Comparison of ENCODE assay signal across 18 cellular contexts in the genomic region with DNA sequence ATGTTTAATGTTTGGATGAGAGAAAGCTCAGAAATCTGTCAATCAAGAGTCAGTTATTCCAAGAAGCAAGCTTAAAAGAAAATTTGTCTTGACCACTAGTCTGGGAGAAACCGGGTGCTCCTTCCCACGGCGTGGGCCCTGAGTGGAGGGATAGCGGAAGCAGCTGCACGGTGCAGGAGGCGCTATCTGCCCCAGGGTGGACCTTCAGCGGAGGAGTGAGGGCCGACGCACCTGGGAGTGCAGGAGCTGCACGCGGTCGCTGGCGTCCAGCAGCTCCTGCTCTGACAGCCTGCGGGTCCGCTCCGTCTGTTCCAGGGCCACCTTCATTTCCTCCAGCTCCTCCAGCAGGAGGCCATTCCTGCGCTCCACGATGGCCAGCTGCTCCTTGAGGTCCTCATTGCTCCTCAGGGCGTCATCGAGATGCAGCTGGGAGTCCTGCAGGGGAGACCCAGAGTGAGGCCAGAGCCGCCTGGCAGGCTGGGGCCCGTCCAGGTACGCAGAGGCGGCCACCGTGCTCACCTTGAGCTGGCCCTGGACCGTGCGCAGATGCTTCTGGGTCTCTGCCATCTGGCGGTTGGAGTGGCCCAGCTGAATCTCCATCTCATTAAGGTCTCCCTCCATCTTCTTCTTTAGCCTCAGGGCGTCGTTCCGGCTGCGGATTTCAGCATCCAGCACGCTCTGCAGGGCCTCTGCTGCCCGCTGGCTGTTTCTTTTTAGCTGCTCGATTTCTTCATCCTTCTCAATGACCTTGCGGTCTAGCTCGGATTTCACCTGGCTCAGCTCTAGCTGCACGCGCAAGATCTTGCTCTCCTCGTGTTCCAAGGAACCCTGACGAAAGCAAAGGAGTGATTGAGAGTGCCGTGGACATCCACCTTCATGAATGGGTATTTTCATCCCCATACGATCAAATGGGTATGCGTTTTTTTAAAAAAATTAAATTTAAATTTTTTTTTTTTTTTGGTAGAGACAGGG.
"Had no signal": no experiment of that assay in that cellular context is flagged by ENCODE, and none has a peak within 500 bp of the region (broad histone marks: within the 10 kb centered on the region; RNA-seq: fewer than 3 reads in every experiment).

No MANE protein-coding gene starts in this region.

- H3K27ac Mint-ChIP-seq: natural killer cell; stimulated activated naive B cell treated with anti-CD40 and anti-IgM and Interleukin-4, amounts not matched to agents 10 μg/mL and 1 μg/mL and 100 μg/mL, for 72 hours; stimulated activated naive CD8-positive, alpha-beta T cell treated with anti-CD3 and anti-CD28 coated beads, Interleukin-15, Interleukin-2, amounts not matched to agents 100 ng/mL and 50 ng/mL, for 24 hours had no signal

- H3K27me3 ChIP-seq: pancreas, right lobe of liver, tibial nerve had no signal

- H3K4me1 Mint-ChIP-seq: natural killer cell; stimulated activated naive B cell treated with anti-CD40 and anti-IgM and Interleukin-4, amounts not matched to agents 10 μg/mL and 1 μg/mL and 100 μg/mL, for 72 hours had no signal

- H3K9me3 ChIP-seq: left lung, neutrophil, pancreas, right lobe of liver, thoracic aorta, tibial nerve had no signal

- H3K4me3 Mint-ChIP-seq: effector memory CD8-positive, alpha-beta T cell; natural killer cell; stimulated activated naive B cell treated with anti-CD40 and anti-IgM and Interleukin-4, amounts not matched to agents 10 μg/mL and 1 μg/mL and 100 μg/mL, for 72 hours; stimulated activated naive CD8-positive, alpha-beta T cell treated with anti-CD3 and anti-CD28 coated beads, Interleukin-15, Interleukin-2, amounts not matched to agents 100 ng/mL and 50 ng/mL, for 24 hours had no signal

- H3K36me3 Mint-ChIP-seq: natural killer cell; stimulated activated naive B cell treated with anti-CD40 and anti-IgM and Interleukin-4, amounts not matched to agents 10 μg/mL and 1 μg/mL and 100 μg/mL, for 72 hours had no signal

- H3K36me3 ChIP-seq: left lung, neutrophil, pancreas, right lobe of liver, thoracic aorta, tibial nerve had no signal

- H3K9me3 Mint-ChIP-seq: effector memory CD8-positive, alpha-beta T cell; natural killer cell; stimulated activated naive B cell treated with anti-CD40 and anti-IgM and Interleukin-4, amounts not matched to agents 10 μg/mL and 1 μg/mL and 100 μg/mL, for 72 hours; stimulated activated naive CD8-positive, alpha-beta T cell treated with anti-CD3 and anti-CD28 coated beads, Interleukin-15, Interleukin-2, amounts not matched to agents 100 ng/mL and 50 ng/mL, for 24 hours had no signal

- H3K4me3 ChIP-seq: coronary artery, left lung, pancreas, right lobe of liver, thoracic aorta, tibial nerve had no signal

- ATAC-seq: effector memory CD8-positive, alpha-beta T cell; left cardiac atrium; left lung; natural killer cell; pancreas; stimulated activated naive B cell treated with anti-CD40 and anti-IgM and Interleukin-4, amounts not matched to agents 10 μg/mL and 1 μg/mL and 100 μg/mL, for 72 hours had no signal

- DNase-seq: dermis blood vessel endothelial cell; effector memory CD8-positive, alpha-beta T cell; head of caudate nucleus; left cardiac atrium; left lung; mesendoderm; natural killer cell; pancreas; right lobe of liver; small intestine; stimulated activated CD4-positive, alpha-beta T cell treated with anti-CD3 and anti-CD28 coated beads, Interleukin-15, amount 100 ng/mL, for 24 hours; stimulated activated CD4-positive, alpha-beta T cell treated with anti-CD3 and anti-CD28 coated beads, Interleukin-2, amount 100 ng/mL, for 48 hours; stimulated activated naive B cell treated with anti-CD40 and anti-IgM and Interleukin-4, amounts not matched to agents 10 μg/mL and 1 μg/mL and 100 μg/mL, for 72 hours had no signal

- H3K4me1 ChIP-seq: left lung, pancreas, right lobe of liver, tibial nerve had no signal

- H3K27ac ChIP-seq: coronary artery, left lung, neutrophil, pancreas, right lobe of liver, thoracic aorta, tibial nerve had no signal
